ENCODE assay signal across 8 cellular contexts in genomic region chr17:29592850-29593545, GRCh38. TPM values are rescaled to one million over a fixed set of nuclear protein-coding genes. Genes with fewer than 3 reads are reported as not detected.
DNase-seq lines count a peak whose midpoint lies in the region; ATAC-seq and TF ChIP-seq lines count a peak whose summit lies in the region.

ANKRD13B (plus strand) TSS chr17:29593132; CDS start chr17:29593622, 490 bp downstream.

- H3K27me3 Mint-ChIP-seq in glutamatergic neuron (ENCODE audit: unreplicated experiment), result peaks cover 14% of the 10 kb centered on the region

- no peak for TF ChIP-seq POLR2A in ovary (IDR thresholded peaks at IDR 0.05)

- DNase-seq in activated CD4-positive, alpha-beta T cell treated with anti-CD3 and anti-CD28 coated beads for 48 hours, result peak; percentile 68
- DNase-seq in activated CD4-positive, alpha-beta T cell treated with anti-CD3 and anti-CD28 coated beads, Interleukin-2, amount 50 U/mL, for 1 hour, result no peak
- DNase-seq in NCI-H2196 treated with DMSO at 0.1 percent for 48 hours (lab: John Stamatoyannopoulos, UW; ENCODE audit: unreplicated experiment) (peak; percentile 15), glutamatergic neuron (peak; percentile 82), ovary (peak; percentile 49 to 76 (median 73))
- DNase-seq in activated T-cell treated with anti-CD3 and anti-CD28 coated beads, Interleukin-2, amount 50 U/mL, for 48 hours, result peak; percentile 72 to 76

- peak within 1 kb of the TSS; percentile 85 for H3K4me3 Mint-ChIP-seq in glutamatergic neuron (ENCODE audit: unreplicated experiment)

- peaks cover 2% of the 10 kb centered on the region for H3K9me3 Mint-ChIP-seq in glutamatergic neuron (ENCODE audit: unreplicated experiment)

- no peaks in the 10 kb centered on the region for H3K9me3 ChIP-seq in ovary

- peak within 1 kb of the TSS; percentile 49 to 50 for H3K27ac ChIP-seq in ovary

- no peak for ATAC-seq in HG02798 (IDR thresholded peaks at IDR 0.05; ENCODE audit: poor library complexity, unreplicated experiment)
- no peak for ATAC-seq in HG03432 (IDR thresholded peaks at IDR 0.05; ENCODE audit: unreplicated experiment)

- intact Hi-C loops in ovary (cut with DNase I), result no loop called here

- 0 to 1% (median 0%) methylated on average over 27 to 90 of the region's 94 CpGs for WGBS in ovary, 3 donors

- TF ChIP-seq EP300 in ovary (IDR thresholded peaks at IDR 0.05), result no peak

- TF ChIP-seq CTCF in glutamatergic neuron (IDR thresholded peaks at IDR 0.05; ENCODE audit: partially characterized antibody, unreplicated experiment) (no peak), ovary (IDR thresholded peaks at IDR 0.05) (no peak)

- H3K4me1 Mint-ChIP-seq in glutamatergic neuron (ENCODE audit: low read depth, unreplicated experiment), result peaks cover 27% of the 10 kb centered on the region

- peak within 1 kb of the TSS; percentile 91 for H3K27ac Mint-ChIP-seq in glutamatergic neuron (ENCODE audit: unreplicated experiment)

- no peaks in the 10 kb centered on the region for H3K36me3 ChIP-seq in ovary

- H3K27me3 ChIP-seq in ovary, result no peaks in the 10 kb centered on the region

- peaks cover 34% of the 10 kb centered on the region for H3K4me1 ChIP-seq in ovary (ENCODE audit: insufficient read depth)

- H3K4me3 ChIP-seq in ovary, result peak within 1 kb of the TSS; percentile 67

- H3K36me3 Mint-ChIP-seq in glutamatergic neuron (ENCODE audit: unreplicated experiment), result no peaks in the 10 kb centered on the region

RNA-seq across cellular contexts. Expression of gene ANKRD13B, which starts in this region (rescaled TPM):
- total RNA-seq in glutamatergic neuron (ENCODE audit: unreplicated experiment) (123 TPM), ovary (10 to 100 TPM; 10.5 to 23.4 (median 14.7) TPM)
- polyA plus RNA-seq in ovary, result 10 to 100 TPM in 1 of 2 donors, 1 to 10 TPM in 1; 3.6 to 11.4 TPM
